1 cellular context compared by ENCODE assay signal in the genomic region with DNA sequence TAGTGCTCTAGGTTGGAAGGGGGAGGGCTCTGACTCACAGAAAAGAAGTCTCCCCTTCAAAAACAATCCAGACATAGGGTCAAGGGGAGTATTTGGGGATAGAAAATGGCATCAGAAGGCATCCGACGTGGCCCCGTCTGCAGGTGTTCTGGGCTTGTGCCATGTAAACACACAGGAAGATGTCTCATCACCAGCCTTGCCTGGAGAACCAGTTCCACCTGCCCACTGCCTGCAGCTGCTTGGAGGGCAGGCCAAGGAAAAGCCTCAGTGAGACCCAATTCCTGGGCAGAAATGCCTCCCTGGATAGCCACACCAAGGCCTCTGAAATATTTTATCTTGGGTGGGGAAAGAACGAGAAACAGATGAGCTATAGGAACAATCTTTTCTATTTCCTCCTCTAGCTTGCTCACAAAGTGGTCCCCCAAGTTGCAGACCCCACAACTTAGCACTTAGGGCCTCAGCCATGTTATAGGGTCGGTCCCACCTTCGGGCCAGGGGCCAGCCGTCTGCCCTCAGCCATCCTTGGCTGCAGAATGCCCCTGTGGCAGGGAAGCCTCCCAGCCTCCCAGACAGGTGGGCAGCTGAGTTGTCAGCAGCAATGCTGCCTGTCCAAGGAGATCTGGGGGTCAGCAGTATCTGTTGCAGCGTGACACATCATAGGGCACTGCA.
TF ChIP-seq lines count a peak whose summit lies in the region.

No MANE protein-coding gene starts in this region.

TF ChIP-seq in GM23338, 12 proteins besides CTCF, POLR2A, EP300 and RAD21:
- no peak for TF ChIP-seq ZNF462 (CRISPR knock-in tag; IDR thresholded peaks at IDR 0.05)
- no peak for TF ChIP-seq ZNF331 (CRISPR knock-in tag; IDR thresholded peaks at IDR 0.05; ENCODE audit: low read depth)
- no peak for TF ChIP-seq EZH2phosphoT487 (IDR thresholded peaks at IDR 0.05; ENCODE audit: unreplicated experiment)
- TF ChIP-seq POLR2AphosphoS5 (IDR thresholded peaks at IDR 0.05; ENCODE audit: low read depth), result no peak
- no peak for TF ChIP-seq NANOG (IDR thresholded peaks at IDR 0.05; ENCODE audit: borderline replicate concordance)
- no peak for TF ChIP-seq JUNB (IDR thresholded peaks at IDR 0.05; ENCODE audit: unreplicated experiment)
- TF ChIP-seq ETS1 (IDR thresholded peaks at IDR 0.05), result no peak
- TF ChIP-seq ZNF114 (CRISPR knock-in tag; IDR thresholded peaks at IDR 0.05), result no peak
